Comparison of ENCODE assay signal across 18 cellular contexts in the genomic region with DNA sequence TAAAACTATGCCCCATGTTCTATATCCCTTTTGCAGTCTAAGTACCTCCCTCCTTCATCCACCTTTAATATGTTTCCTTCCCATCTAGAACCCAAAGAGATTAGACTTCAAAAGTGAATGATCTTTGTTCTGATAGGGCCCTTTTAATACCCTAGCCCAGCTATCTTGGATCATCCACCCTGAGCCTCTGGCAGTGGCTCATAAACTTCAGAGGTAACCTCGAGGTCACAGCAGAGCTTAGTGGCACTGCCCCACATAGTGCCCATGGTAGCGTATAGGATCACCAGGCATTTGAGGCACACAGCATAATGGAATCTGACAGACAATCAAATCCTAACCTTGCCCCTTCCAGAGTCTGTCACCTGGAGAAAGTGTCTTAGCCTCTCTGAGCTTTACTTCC.
"Had no signal": no experiment of that assay in that cellular context is flagged by ENCODE, and none has a peak within 500 bp of the region (broad histone marks: within the 10 kb centered on the region; RNA-seq: fewer than 3 reads in every experiment).

No MANE protein-coding gene starts in this region.

- H3K36me3 Mint-ChIP-seq: activated naive CD4-positive, alpha-beta T cell treated with anti-CD3 and anti-CD28 coated beads, Interleukin-2, amount 50 U/mL, for 24 hours; mesothelial cell of epicardium had no signal

- H3K27ac Mint-ChIP-seq: activated naive CD4-positive, alpha-beta T cell treated with anti-CD3 and anti-CD28 coated beads, Interleukin-2, amount 50 U/mL, for 24 hours; dendritic cell treated with granulocyte-macrophage colony-stimulating factor and Interleukin-4, amounts not matched to agents 40 ng/mL and 50 ng/mL, for 4 days; mesothelial cell of epicardium; nephron progenitor cell; stimulated activated naive B cell treated with anti-CD40 and anti-IgM and Interleukin-4, amounts not matched to agents 10 μg/mL and 1 μg/mL and 100 μg/mL, for 72 hours had no signal

- DNase-seq: activated CD4-positive, alpha-beta T cell treated with anti-CD3 and anti-CD28 coated beads for 48 hours; activated CD4-positive, CD25-positive, alpha-beta regulatory T cell; activated CD8-positive, alpha-beta memory T cell treated with anti-CD3 and anti-CD28 coated beads, Interleukin-2, amount 50 U/mL, for 4 hours; activated effector memory CD4-positive, alpha-beta T cell treated with Interleukin-2 at 50 U/mL for 16 hours; activated T-cell treated with anti-CD3 and anti-CD28 coated beads, Interleukin-2, amount 50 U/mL, for 4 hours; effector CD8-positive, alpha-beta T cell; nephron progenitor cell; nucleus accumbens; stimulated activated CD4-positive, alpha-beta T cell treated with anti-CD3 and anti-CD28 coated beads, Interleukin-15, amount 100 ng/mL, for 24 hours; stimulated activated CD4-positive, alpha-beta T cell treated with anti-CD3 and anti-CD28 coated beads, Interleukin-4, amount 100 ng/mL, for 24 hours; stimulated activated naive B cell treated with anti-CD40 and anti-IgM and Interleukin-4, amounts not matched to agents 10 μg/mL and 1 μg/mL and 100 μg/mL, for 72 hours; T-helper 9 cell had no signal

- H3K36me3 ChIP-seq: esophagus muscularis mucosa had no signal

- H3K9me3 Mint-ChIP-seq: activated naive CD4-positive, alpha-beta T cell treated with anti-CD3 and anti-CD28 coated beads, Interleukin-2, amount 50 U/mL, for 24 hours; activated T-cell treated with anti-CD3 and anti-CD28 coated beads, Interleukin-2, amount 50 U/mL, for 4 hours; dendritic cell treated with granulocyte-macrophage colony-stimulating factor and Interleukin-4, amounts not matched to agents 40 ng/mL and 50 ng/mL, for 4 days; mesothelial cell of epicardium; nephron progenitor cell had no signal

- ATAC-seq: activated T-cell treated with anti-CD3 and anti-CD28 coated beads, Interleukin-2, amount 50 U/mL, for 4 hours; stimulated activated naive B cell treated with anti-CD40 and anti-IgM and Interleukin-4, amounts not matched to agents 10 μg/mL and 1 μg/mL and 100 μg/mL, for 72 hours had no signal

- H3K4me3 ChIP-seq: esophagus muscularis mucosa, lung, skin epidermis had no signal

- H3K4me3 Mint-ChIP-seq: activated naive CD4-positive, alpha-beta T cell treated with anti-CD3 and anti-CD28 coated beads, Interleukin-2, amount 50 U/mL, for 24 hours; activated T-cell treated with anti-CD3 and anti-CD28 coated beads, Interleukin-2, amount 50 U/mL, for 4 hours; dendritic cell treated with granulocyte-macrophage colony-stimulating factor and Interleukin-4, amounts not matched to agents 40 ng/mL and 50 ng/mL, for 4 days; mesothelial cell of epicardium; nephron progenitor cell; stimulated activated naive B cell treated with anti-CD40 and anti-IgM and Interleukin-4, amounts not matched to agents 10 μg/mL and 1 μg/mL and 100 μg/mL, for 72 hours had no signal

- H3K27me3 Mint-ChIP-seq: activated naive CD4-positive, alpha-beta T cell treated with anti-CD3 and anti-CD28 coated beads, Interleukin-2, amount 50 U/mL, for 24 hours; dendritic cell treated with granulocyte-macrophage colony-stimulating factor and Interleukin-4, amounts not matched to agents 40 ng/mL and 50 ng/mL, for 4 days; stimulated activated naive B cell treated with anti-CD40 and anti-IgM and Interleukin-4, amounts not matched to agents 10 μg/mL and 1 μg/mL and 100 μg/mL, for 72 hours had no signal

- H3K27ac ChIP-seq: esophagus muscularis mucosa had no signal

- H3K9me3 ChIP-seq: esophagus muscularis mucosa had no signal

- H3K27me3 ChIP-seq: esophagus muscularis mucosa had no signal

- H3K4me1 Mint-ChIP-seq: mesothelial cell of epicardium, nephron progenitor cell had no signal
